Comparison of ENCODE assay signal across 18 cellular contexts in genomic region chr12:52416788-52417187, GRCh38. TPM values are rescaled to one million over a fixed set of nuclear protein-coding genes. Genes with fewer than 3 reads are reported as not detected.
DNase-seq lines count a peak whose midpoint lies in the region; ATAC-seq, FAIRE-seq and TF ChIP-seq lines count a peak whose summit lies in the region.
"Had no signal": no experiment of that assay in that cellular context is flagged by ENCODE, and none has a peak within 500 bp of the region (broad histone marks: within the 10 kb centered on the region; RNA-seq: fewer than 3 reads in every experiment).

No MANE protein-coding gene starts in this region.

- peak overlapping the region; percentile 4 for H3K9ac ChIP-seq in adipocyte (ENCODE audit: low read length)
- H3K9ac ChIP-seq: BLaER1 treated with 17β-estradiol and CSF1 and Interleukin-3, amounts not matched to agents 10 nM and 100 nM had no signal

- no peak for TF ChIP-seq EP300 in transverse colon (IDR thresholded peaks at IDR 0.05; ENCODE audit: low read depth)

- no peak for TF ChIP-seq POLR2A in transverse colon (IDR thresholded peaks at IDR 0.05)

- no peak for DNase-seq in adipocyte (ENCODE audit: low read depth)
- no peak for DNase-seq in Right ventricle myocardium superior
- no peak for DNase-seq in psoas muscle
- no peak for DNase-seq in transverse colon
- no peak for DNase-seq in iPS-NIHi7 (ENCODE audit: extremely low spot score)
- no peak for DNase-seq in GM19239 (ENCODE audit: insufficient read length, low spot score)
- DNase-seq: GF-D8, NCI-H1436, NCI-H2029, NCI-H748 treated with DMSO at 0.1 percent for 48 hours had no signal

- intact Hi-C loops in Right ventricle myocardium superior (cut with DNase I): no loop called here
- intact Hi-C loops in psoas muscle (cut with DNase I): no loop called here
- intact Hi-C loops in transverse colon (cut with DNase I; ENCODE audit: low total_unique reads): no loop called here

- H3K27me3 ChIP-seq in adipocyte (replicated peaks; ENCODE audit: control insufficient read depth, insufficient read depth, low read length) (peaks cover 23% of the 10 kb centered on the region), psoas muscle (ENCODE audit: insufficient read depth in 3 of 3, low read length in 2 of 3) (peaks cover 0 to 5% (median 4%) of the 10 kb centered on the region in 3 donors), transverse colon (no peaks in the 10 kb centered on the region)
- H3K27me3 ChIP-seq: BLaER1 treated with 17β-estradiol and CSF1 and Interleukin-3, amounts not matched to agents 10 nM and 100 nM had no signal

- in situ Hi-C loops in transverse colon (cut with MboI; ENCODE audit: low pct_ligation_motif_present in 1 of 4, low pct_unique_long_range_greater_than_20kb in 1 of 4, low sequenced_read_pairs in 3 of 4): no loop called here

- H3K4me1 ChIP-seq in adipocyte (ENCODE audit: control insufficient read depth, insufficient read depth, low read length): peaks cover 15% of the 10 kb centered on the region
- H3K4me1 ChIP-seq in psoas muscle: no peaks in the 10 kb centered on the region
- peaks cover 0 to 14% (median 0%) of the 10 kb centered on the region in 4 donors for H3K4me1 ChIP-seq in transverse colon

- H3K9me3 ChIP-seq in adipocyte (ENCODE audit: control insufficient read depth, low read length): no peaks in the 10 kb centered on the region
- no peaks in the 10 kb centered on the region for H3K9me3 ChIP-seq in psoas muscle
- no peaks in the 10 kb centered on the region for H3K9me3 ChIP-seq in transverse colon
- H3K9me3 ChIP-seq: BLaER1 treated with 17β-estradiol and CSF1 and Interleukin-3, amounts not matched to agents 10 nM and 100 nM had no signal

- FAIRE-seq in GM19239 (lab: Jason Lieb, UNC): no peak
- FAIRE-seq: A204.1, GM12891, GM18507, H1 had no signal

- H3K4me3 ChIP-seq in adipocyte (ENCODE audit: low read length) (no peak overlapping the region), psoas muscle (no peak overlapping the region), transverse colon (no peak overlapping the region)
- H3K4me3 ChIP-seq: BLaER1 treated with 17β-estradiol and CSF1 and Interleukin-3, amounts not matched to agents 10 nM and 100 nM had no signal

- no peaks in the 10 kb centered on the region for H3K36me3 ChIP-seq in adipocyte (ENCODE audit: control insufficient read depth, insufficient read depth, low read length, severe bottlenecking)
- H3K36me3 ChIP-seq in psoas muscle (ENCODE audit: insufficient read depth in 1 of 2, low read depth in 1 of 2): no peaks in the 10 kb centered on the region
- no peaks in the 10 kb centered on the region for H3K36me3 ChIP-seq in transverse colon
- H3K36me3 ChIP-seq: BLaER1 treated with 17β-estradiol and CSF1 and Interleukin-3, amounts not matched to agents 10 nM and 100 nM had no signal

- peak; percentile 57 for ATAC-seq in Right ventricle myocardium superior (ENCODE audit: poor library complexity)
- ATAC-seq in psoas muscle: peak in 1 of 4 donors; percentile 36
- no peak for ATAC-seq in HG02938 (IDR thresholded peaks at IDR 0.05; ENCODE audit: unreplicated experiment)

- WGBS in psoas muscle, 3 donors: 78 to 89% (median 81%) methylated on average over 1 of the region's 1 CpG
- WGBS in transverse colon (ENCODE audit: low coverage in 1 of 2), 2 donors: 84 to 100% methylated on average over 1 of the region's 1 CpG

- peak overlapping the region; percentile 12 for H3K27ac ChIP-seq in psoas muscle
- peak overlapping the region in 3 of 4 donors; percentile 27 to 38 (median 34) for H3K27ac ChIP-seq in transverse colon
- H3K27ac ChIP-seq: BLaER1 treated with 17β-estradiol and CSF1 and Interleukin-3, amounts not matched to agents 10 nM and 100 nM had no signal

- TF ChIP-seq CTCF in psoas muscle (IDR thresholded peaks at IDR 0.05) (no peak), transverse colon (IDR thresholded peaks at IDR 0.05) (no peak)

RNA-seq across cellular contexts. Expression of gene KRT82, which starts 10.7 kb away (rescaled TPM):
- total RNA-seq in Right ventricle myocardium superior (not detected), psoas muscle (not detected), transverse colon (not detected)
- not detected for polyA plus RNA-seq in psoas muscle
- total RNA-seq: Daoy, H1, NCI-H460 had no signal
- polyA plus RNA-seq: H1 had no signal

RNA-seq across cellular contexts. Expression of gene KRT75, which starts 17.4 kb away (rescaled TPM):
- total RNA-seq in Right ventricle myocardium superior (not detected), psoas muscle (not detected), transverse colon (not detected)
- not detected for polyA plus RNA-seq in psoas muscle
- total RNA-seq: H1, NCI-H460 had no signal
- polyA plus RNA-seq: H1 had no signal

RNA-seq across cellular contexts. Expression of gene KRT84, which starts 31.3 kb away (rescaled TPM):
- total RNA-seq in Right ventricle myocardium superior (not detected), psoas muscle (not detected), transverse colon (not detected)
- not detected for polyA plus RNA-seq in psoas muscle
- total RNA-seq: Daoy, H1, NCI-H460 had no signal
- polyA plus RNA-seq: H1 had no signal

RNA-seq across cellular contexts. Expression of gene KRT6B, which starts 35.2 kb away (rescaled TPM):
- total RNA-seq in Right ventricle myocardium superior (not detected), psoas muscle (under 1 TPM in 2 of 4 donors, not detected in 2; 0.26 to 0.32 TPM), transverse colon (not detected)
- polyA plus RNA-seq in psoas muscle: under 1 TPM in 2 of 3 donors, not detected in 1; 0.04 TPM
- total RNA-seq: Daoy, H1, NCI-H460 had no signal
- polyA plus RNA-seq: H1 had no signal

RNA-seq across cellular contexts. Expression of gene KRT85, which starts 49.5 kb away (rescaled TPM):
- total RNA-seq in Right ventricle myocardium superior: not detected
- total RNA-seq in psoas muscle: not detected
- polyA plus RNA-seq in psoas muscle: not detected
- not detected for total RNA-seq in transverse colon
- total RNA-seq: H1, NCI-H460 had no signal
- polyA plus RNA-seq: H1 had no signal
